ENCODE assay signal across 18 cellular contexts in the genomic region with DNA sequence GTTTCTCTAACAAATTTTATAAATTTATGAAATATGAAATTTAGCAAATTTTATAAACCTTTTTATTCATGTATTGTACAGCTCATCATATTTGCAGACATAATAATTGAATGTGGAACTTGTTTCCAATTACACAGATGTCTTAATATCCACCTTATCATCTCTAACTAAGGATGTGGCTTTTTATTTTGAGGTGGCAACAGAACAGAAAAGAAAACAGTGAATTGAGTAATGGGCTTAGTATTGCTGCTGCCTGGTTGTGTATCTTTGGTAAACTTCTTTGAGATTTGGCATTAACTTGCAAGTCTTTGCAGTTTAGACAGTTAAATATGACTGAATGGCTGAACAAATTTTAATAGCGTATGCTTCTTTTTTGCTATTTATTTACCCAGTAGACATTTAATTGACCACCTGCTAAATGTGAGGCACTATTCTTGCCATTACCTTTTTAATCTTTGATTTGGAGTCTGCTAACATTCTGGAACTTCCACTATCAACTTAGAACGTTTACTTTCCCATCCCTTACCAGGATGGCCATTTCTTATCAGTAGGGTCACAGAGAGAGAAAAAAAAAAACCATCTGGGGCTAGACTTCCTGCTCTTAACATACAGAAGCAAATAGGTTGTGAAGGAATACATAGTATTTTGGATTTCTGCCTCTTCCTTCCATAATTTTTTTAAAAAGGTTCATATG. TPM values are rescaled to one million over a fixed set of nuclear protein-coding genes. Genes with fewer than 3 reads are reported as not detected.
DNase-seq lines count a peak whose midpoint lies in the region; ATAC-seq and TF ChIP-seq lines count a peak whose summit lies in the region.
"Had no signal": no experiment of that assay in that cellular context is flagged by ENCODE, and none has a peak within 500 bp of the region (broad histone marks: within the 10 kb centered on the region; RNA-seq: fewer than 3 reads in every experiment).

No MANE protein-coding gene starts in this region.

- H3K27ac Mint-ChIP-seq in activated T-cell treated with anti-CD3 and anti-CD28 coated beads, Interleukin-2, amount 50 U/mL, for 72 hours, result peak overlapping the region; percentile 75
- peak overlapping the region in 4 of 5 experiments; percentile 19 to 89 (median 64) for H3K27ac Mint-ChIP-seq in brain
- H3K27ac Mint-ChIP-seq: activated T-cell treated with anti-CD3 and anti-CD28 coated beads, Interleukin-2, amount 50 U/mL, for 24 hours had no signal

- no peaks in the 10 kb centered on the region for H3K9me3 Mint-ChIP-seq in activated T-cell treated with anti-CD3 and anti-CD28 coated beads, Interleukin-2, amount 50 U/mL, for 72 hours
- H3K9me3 Mint-ChIP-seq in brain, result peaks cover 21 to 40% (median 26%) of the 10 kb centered on the region in 5 experiments

- no peak overlapping the region for H3K9ac ChIP-seq in neural cell (ENCODE audit: low read length)

- no peaks in the 10 kb centered on the region for H4K20me1 ChIP-seq in neural cell (ENCODE audit: insufficient read depth)
- no peaks in the 10 kb centered on the region for H4K20me1 ChIP-seq in OCI-LY7 (ENCODE audit: insufficient read depth, low read length)

- TF ChIP-seq RAD21 in neural cell (conservative IDR thresholded peaks at IDR 0.05), result no peak

- POLR2A ChIA-PET in OCI-LY7 (lab: Charles Lee), result interaction anchor here (0.8 to 1.6 kb wide), 3 partner anchors 8 to 49 kb away, joined by 3 to 9 read pairs (median 4); no protein-coding TSS in a partner anchor

- no peaks in the 10 kb centered on the region for H3K27me3 ChIP-seq in neural cell (ENCODE audit: insufficient read depth, low read depth, low read length)
- H3K27me3 ChIP-seq: foreskin keratinocyte had no signal

- peaks cover 8% of the 10 kb centered on the region for H3K4me1 ChIP-seq in OCI-LY7 (ENCODE audit: insufficient read depth, low read length, poor library complexity, severe bottlenecking)

- DNase-seq in activated T-cell treated with anti-CD3 and anti-CD28 coated beads, Interleukin-2, amount 50 U/mL, for 72 hours, result no peak
- DNase-seq in activated T-cell treated with anti-CD3 and anti-CD28 coated beads, Interleukin-2, amount 50 U/mL, for 48 hours, result no peak
- peak; percentile 59 for DNase-seq in Jurkat, Clone E6-1 (ENCODE audit: low read depth, low spot score)
- no peak for DNase-seq in cerebellum (ENCODE audit: low spot score)
- no peak for DNase-seq in OCI-LY7 (ENCODE audit: low spot score)
- DNase-seq: ACHN; activated T-cell treated with anti-CD3 and anti-CD28 coated beads, Interleukin-2, amount 50 U/mL, for 24 hours; aorta; Caco-2; effector CD4-positive, alpha-beta T cell; foreskin keratinocyte; GOT3; NCI-H1092; occipital lobe; small intestine had no signal

- H3K9me3 ChIP-seq in neural cell (ENCODE audit: low read length) (peaks cover 2% of the 10 kb centered on the region), OCI-LY7 (ENCODE audit: low read length) (peaks cover 12% of the 10 kb centered on the region; the same call in 1 of the 2 replicates)
- H3K9me3 ChIP-seq: Caco-2 had no signal

- peak in 1 of 2 donors; percentile 56 for ATAC-seq in activated T-cell treated with anti-CD3 and anti-CD28 coated beads, Interleukin-2, amount 50 U/mL, for 72 hours (replicated peaks in 1 of 2)
- no peak for ATAC-seq in GM21737 (IDR thresholded peaks at IDR 0.05; ENCODE audit: unreplicated experiment)
- ATAC-seq: foreskin keratinocyte had no signal

- H3K9me2 ChIP-seq in neural cell (ENCODE audit: insufficient read depth, low read length), result no peaks in the 10 kb centered on the region
- no peaks in the 10 kb centered on the region for H3K9me2 ChIP-seq in OCI-LY7 (ENCODE audit: insufficient read depth, low read length)

- no peaks in the 10 kb centered on the region for H3F3A ChIP-seq in neural cell (ENCODE audit: insufficient read depth, low read length, poor library complexity, severe bottlenecking)

- H3K36me3 ChIP-seq in neural cell (ENCODE audit: insufficient read depth, low read length) (no peaks in the 10 kb centered on the region), OCI-LY7 (ENCODE audit: insufficient read depth, low read length) (peaks cover 26% of the 10 kb centered on the region)

- TF ChIP-seq EP300 in neural cell (conservative IDR thresholded peaks at IDR 0.05; ENCODE audit: poor library complexity, severe bottlenecking), result no peak

- H3K4me3 Mint-ChIP-seq in activated T-cell treated with anti-CD3 and anti-CD28 coated beads, Interleukin-2, amount 50 U/mL, for 72 hours, result peak overlapping the region in 1 of 2 donors; percentile 25
- H3K4me3 Mint-ChIP-seq in brain, result peak overlapping the region; percentile 43 to 89 (median 70)
- H3K4me3 Mint-ChIP-seq: activated T-cell treated with anti-CD3 and anti-CD28 coated beads, Interleukin-2, amount 50 U/mL, for 24 hours had no signal

- H3K36me3 Mint-ChIP-seq in activated T-cell treated with anti-CD3 and anti-CD28 coated beads, Interleukin-2, amount 50 U/mL, for 72 hours (ENCODE audit: insufficient read depth in 2 of 2), result peaks cover 4 to 10% of the 10 kb centered on the region in 2 donors
- peaks cover 50% of the 10 kb centered on the region for H3K36me3 Mint-ChIP-seq in brain

- CTCF ChIA-PET in OCI-LY7 (lab: Charles Lee; ENCODE audit: unreplicated experiment), result no interaction called here

- intact Hi-C loops in OCI-LY7 (cut with micrococcal nuclease; ENCODE audit: unreplicated experiment), result no loop called here

- no TSS peak for BruUV-seq in OCI-LY7 (replicated peaks; lab: Mats Ljungman, UMichigan)

- H3K4me3 ChIP-seq in Jurkat, Clone E6-1 (ENCODE audit: low read length), result peak overlapping the region; percentile 2; the same call in 1 of the 2 replicates
- H3K4me3 ChIP-seq in neural cell (ENCODE audit: low read length), result peak overlapping the region; percentile 45
- no peak overlapping the region for H3K4me3 ChIP-seq in OCI-LY7 (ENCODE audit: low read depth, low read length, poor library complexity, severe bottlenecking)

- H3K4me2 ChIP-seq in neural cell (ENCODE audit: low read length), result peak overlapping the region; percentile 50
- H3K4me2 ChIP-seq in OCI-LY7 (ENCODE audit: low read length), result no peak overlapping the region

- H3K27ac ChIP-seq in neural cell (ENCODE audit: low read length) (no peak overlapping the region), OCI-LY7 (ENCODE audit: low read depth, low read length, poor library complexity, severe bottlenecking) (no peak overlapping the region)
- H3K27ac ChIP-seq: foreskin keratinocyte had no signal

- H3K27me3 Mint-ChIP-seq in activated T-cell treated with anti-CD3 and anti-CD28 coated beads, Interleukin-2, amount 50 U/mL, for 72 hours (ENCODE audit: low read depth), result no peaks in the 10 kb centered on the region
- peaks cover 4% of the 10 kb centered on the region for H3K27me3 Mint-ChIP-seq in brain
- H3K27me3 Mint-ChIP-seq: activated T-cell treated with anti-CD3 and anti-CD28 coated beads, Interleukin-2, amount 50 U/mL, for 24 hours had no signal

- peaks cover 38% of the 10 kb centered on the region for H3K4me1 Mint-ChIP-seq in activated T-cell treated with anti-CD3 and anti-CD28 coated beads, Interleukin-2, amount 50 U/mL, for 72 hours (ENCODE audit: low read depth)
- H3K4me1 Mint-ChIP-seq in brain, result peaks cover 45% of the 10 kb centered on the region

- TF ChIP-seq CTCF in brain (conservative IDR thresholded peaks at IDR 0.05), result no peak
- no peak for TF ChIP-seq CTCF in neural cell (IDR thresholded peaks at IDR 0.05; ENCODE audit: poor library complexity, severe bottlenecking)
- no peak for TF ChIP-seq CTCF in OCI-LY7 (conservative IDR thresholded peaks at IDR 0.05; ENCODE audit: low read length)

- H2AFZ ChIP-seq in neural cell (ENCODE audit: low read depth, low read length) (no peak overlapping the region), OCI-LY7 (ENCODE audit: low read length) (no peak overlapping the region)

- H3K79me2 ChIP-seq in neural cell (replicated peaks; ENCODE audit: insufficient read depth, low read length) (peaks cover 90% of the 10 kb centered on the region), OCI-LY7 (ENCODE audit: insufficient read depth, low read depth, low read length) (peaks cover 92% of the 10 kb centered on the region)

TF ChIP-seq in neural cell, 6 proteins besides CTCF, POLR2A, EP300 and RAD21 (continues in another document):
- no peak for TF ChIP-seq EZH2 (IDR thresholded peaks at IDR 0.05; ENCODE audit: borderline replicate concordance, insufficient read depth, low read length, poor library complexity, severe bottlenecking)

RNA-seq across cellular contexts. Expression of gene CLCN3, which starts 44.8 kb away (rescaled TPM):
- total RNA-seq in activated T-cell treated with anti-CD3 and anti-CD28 coated beads, Interleukin-2, amount 50 U/mL, for 72 hours, result 10 to 100 TPM; 28.7 to 31.1 TPM
- 27.5 TPM for polyA plus RNA-seq in Jurkat, Clone E6-1 (2012; ENCODE audit: insufficient read depth, insufficient read length)
- polyA plus RNA-seq in brain (ENCODE audit: insufficient read depth, low read depth, low replicate concordance) (18.6 TPM), neural cell (63.5 and 68.3 TPM in 2 replicates)
- 136 and 147 TPM in 2 replicates for polyA minus RNA-seq in neural cell
- total RNA-seq in cerebellum (105 TPM), OCI-LY7 (2022) (37.5 and 42.0 TPM in 2 replicates)
- 17.8 and 23.0 TPM in 2 replicates for total RNA-seq in OCI-LY7 (2014; rRNA removed; shearing (Covaris generic))

RNA-seq across cellular contexts. Expression of gene NEK1, which starts 52.8 kb away (rescaled TPM):
- total RNA-seq in activated T-cell treated with anti-CD3 and anti-CD28 coated beads, Interleukin-2, amount 50 U/mL, for 72 hours, result 10 to 100 TPM; 15.1 to 15.7 TPM
- 10.8 TPM for polyA plus RNA-seq in Jurkat, Clone E6-1 (2012; ENCODE audit: insufficient read depth, insufficient read length)
- polyA plus RNA-seq in brain (ENCODE audit: insufficient read depth, low read depth, low replicate concordance) (1.5 TPM), neural cell (16.7 and 17.1 TPM in 2 replicates)
- 25.6 and 27.6 TPM in 2 replicates for polyA minus RNA-seq in neural cell
- total RNA-seq in cerebellum (31.6 TPM), OCI-LY7 (2022) (26.2 and 27.5 TPM in 2 replicates)
- total RNA-seq in OCI-LY7 (2014; rRNA removed; shearing (Covaris generic)), result 7.4 and 7.9 TPM in 2 replicates
